Comparison of ENCODE assay signal across 15 cellular contexts in the genomic region with DNA sequence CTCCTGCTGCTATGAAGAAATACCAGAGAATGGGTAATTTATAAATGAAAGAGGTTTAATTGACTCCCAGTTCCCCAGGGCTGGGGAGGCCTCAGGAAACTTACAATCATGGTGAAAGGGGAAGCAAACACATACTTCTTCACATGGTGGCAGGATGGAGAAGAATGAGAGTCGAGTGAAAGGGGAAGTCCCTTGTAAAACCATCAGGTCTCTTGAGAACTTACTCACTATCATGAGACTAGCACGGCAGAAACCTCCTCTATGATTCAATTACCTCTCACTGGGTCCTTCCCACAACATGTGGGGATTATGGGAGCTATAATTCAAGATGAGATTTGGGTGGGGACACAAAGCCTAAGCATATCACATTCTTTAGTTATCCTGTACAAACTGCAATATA.
DNase-seq lines count a peak whose midpoint lies in the region; TF ChIP-seq lines count a peak whose summit lies in the region.
"Had no signal": no experiment of that assay in that cellular context is flagged by ENCODE, and none has a peak within 500 bp of the region (broad histone marks: within the 10 kb centered on the region; RNA-seq: fewer than 3 reads in every experiment).

No MANE protein-coding gene starts in this region.

- H3K4me1 ChIP-seq in OCI-LY3 (ENCODE audit: low read length) (no peaks in the 10 kb centered on the region), mesenchymal stem cell (ENCODE audit: control insufficient read depth, insufficient read depth, low read depth, low read length) (no peaks in the 10 kb centered on the region), esophagus muscularis mucosa (no peaks in the 10 kb centered on the region)

- H2AK5ac ChIP-seq in mesenchymal stem cell (ENCODE audit: low read length, severe bottlenecking) = no peak overlapping the region

- no peak overlapping the region for H3K4ac ChIP-seq in mesenchymal stem cell (ENCODE audit: low read depth in 1 of 2, low read length in 2 of 2)

- no peaks in the 10 kb centered on the region for H4K20me1 ChIP-seq in OCI-LY3 (ENCODE audit: insufficient read depth, low read length)

- H3K27ac Mint-ChIP-seq in Calu3 (ENCODE audit: unreplicated experiment) = no peak overlapping the region
- H3K27ac Mint-ChIP-seq: B cell had no signal

- no peaks in the 10 kb centered on the region for H3K36me3 ChIP-seq in OCI-LY3 (replicated peaks; ENCODE audit: low read depth, low read length)
- no peaks in the 10 kb centered on the region for H3K36me3 ChIP-seq in mesenchymal stem cell (ENCODE audit: control insufficient read depth in 1 of 2, insufficient read depth in 2 of 2, low read depth in 1 of 2, low read length in 2 of 2)
- H3K36me3 ChIP-seq in esophagus muscularis mucosa = no peaks in the 10 kb centered on the region

- H3K9ac ChIP-seq in OCI-LY3 (ENCODE audit: low read length) (no peak overlapping the region), mesenchymal stem cell (ENCODE audit: low read length) (no peak overlapping the region)

- no TSS peak for BruUV-seq in Calu3 (replicated peaks; lab: Mats Ljungman, UMichigan)

- peak overlapping the region; percentile 46; the same call in 1 of the 2 replicates for H3K27ac ChIP-seq in OCI-LY3 (ENCODE audit: low read length)
- no peak overlapping the region for H3K27ac ChIP-seq in mesenchymal stem cell (ENCODE audit: low read length, poor library complexity, severe bottlenecking)
- no peak overlapping the region for H3K27ac ChIP-seq in esophagus muscularis mucosa (replicated peaks in 1 of 4)
- H3K27ac ChIP-seq: PC-9 had no signal

- H3K9me3 ChIP-seq in OCI-LY3 (ENCODE audit: insufficient read depth, low read length) (0 out of 2 replicates have a peak, but pooled peaks cover 2% of the 10 kb centered on the region), mesenchymal stem cell (ENCODE audit: control insufficient read depth, low read length) (peaks cover 6% of the 10 kb centered on the region), esophagus muscularis mucosa (no peaks in the 10 kb centered on the region)

- TF ChIP-seq CTCF in OCI-LY3 (IDR thresholded peaks at IDR 0.05; ENCODE audit: low read depth, low read length) (no peak), choroid plexus epithelial cell (conservative IDR thresholded peaks at IDR 0.05; ENCODE audit: low read depth, low read length) (no peak), Calu3 (IDR thresholded peaks at IDR 0.05; ENCODE audit: unreplicated experiment) (no peak), esophagus muscularis mucosa (IDR thresholded peaks at IDR 0.05) (no peak)

- H4K91ac ChIP-seq in mesenchymal stem cell (ENCODE audit: low read length) = no peak overlapping the region

- H3K18ac ChIP-seq in mesenchymal stem cell (ENCODE audit: low read depth in 1 of 2, low read length in 2 of 2) = no peak overlapping the region

- DNase-seq in NOMO-1 treated with DMSO at 0.1 percent for 48 hours (lab: John Stamatoyannopoulos, UW; ENCODE audit: unreplicated experiment) = peak; percentile 9
- no peak for DNase-seq in NOMO-1 treated with dmso at 0.1 percent for 144 hours (lab: John Stamatoyannopoulos, UW; ENCODE audit: unreplicated experiment)
- DNase-seq in choroid plexus epithelial cell (ENCODE audit: low read depth) = peak; percentile 23
- DNase-seq in mesenchymal stem cell = peak; percentile 9
- DNase-seq in Calu3 = no peak
- no peak for DNase-seq in esophagus muscularis mucosa (ENCODE audit: extremely low spot score)
- no peak for DNase-seq in activated CD4-positive, alpha-beta T cell treated with anti-CD3 and anti-CD28 coated beads for 1 hour
- DNase-seq: COR-L47, NCI-H1092 treated with DMSO at 0.1 percent for 48 hours, NCI-H2171 treated with DMSO at 0.1 percent for 48 hours, NCI-H446, PC-9 had no signal

- no peak for TF ChIP-seq POLR2A in esophagus muscularis mucosa (IDR thresholded peaks at IDR 0.05; ENCODE audit: low read depth)

- intact Hi-C loops in Calu3 (cut with micrococcal nuclease; ENCODE audit: unreplicated experiment) (no loop called here), esophagus muscularis mucosa (cut with DNase I) (no loop called here)

- H2BK5ac ChIP-seq in mesenchymal stem cell (ENCODE audit: low read depth, low read length, poor library complexity, severe bottlenecking) = no peak overlapping the region

- H3K27me3 Mint-ChIP-seq in Calu3 (ENCODE audit: unreplicated experiment) = no peaks in the 10 kb centered on the region
- H3K27me3 Mint-ChIP-seq: B cell had no signal

- H3K4me3 Mint-ChIP-seq in Calu3 (ENCODE audit: low read depth, unreplicated experiment) = no peak overlapping the region
- H3K4me3 Mint-ChIP-seq: B cell had no signal

- no peaks in the 10 kb centered on the region for H3K36me3 Mint-ChIP-seq in Calu3 (ENCODE audit: insufficient read depth, unreplicated experiment)

- H4K8ac ChIP-seq in mesenchymal stem cell (ENCODE audit: low read length) = no peak overlapping the region

- no peak overlapping the region for H2BK12ac ChIP-seq in mesenchymal stem cell (ENCODE audit: low read length in 2 of 2)

- H3K4me3 ChIP-seq in OCI-LY3 (ENCODE audit: low read length) = no peak overlapping the region
- no peak overlapping the region for H3K4me3 ChIP-seq in choroid plexus epithelial cell (ENCODE audit: low read depth, low read length)
- H3K4me3 ChIP-seq in mesenchymal stem cell (ENCODE audit: insufficient read depth in 1 of 2, low read depth in 1 of 2, low read length in 2 of 2) = no peak overlapping the region
- no peak overlapping the region for H3K4me3 ChIP-seq in esophagus muscularis mucosa
- H3K4me3 ChIP-seq: K562, PC-9 had no signal

- no peaks in the 10 kb centered on the region for H3K79me2 ChIP-seq in OCI-LY3 (ENCODE audit: low read length)

- H3K23ac ChIP-seq in mesenchymal stem cell (ENCODE audit: low read length in 2 of 2) = no peak overlapping the region

- H3K27me3 ChIP-seq in OCI-LY3 (ENCODE audit: low read depth, low read length) (no peaks in the 10 kb centered on the region), mesenchymal stem cell (ENCODE audit: control insufficient read depth in 1 of 2, insufficient read depth in 1 of 2, low read length in 2 of 2) (no peaks in the 10 kb centered on the region), esophagus muscularis mucosa (no peaks in the 10 kb centered on the region)

- no peak overlapping the region for H2BK15ac ChIP-seq in mesenchymal stem cell (ENCODE audit: low read depth, poor library complexity, severe bottlenecking)

- H3K4me1 Mint-ChIP-seq in Calu3 (ENCODE audit: low read depth, unreplicated experiment) = no peaks in the 10 kb centered on the region
- H3K4me1 Mint-ChIP-seq: B cell had no signal

- no peak overlapping the region for H3K4me2 ChIP-seq in OCI-LY3 (ENCODE audit: low read length)
- no peak overlapping the region for H3K4me2 ChIP-seq in mesenchymal stem cell (ENCODE audit: low read length, poor library complexity, severe bottlenecking)
- H3K4me2 ChIP-seq: PC-9 had no signal

- H3K9me3 Mint-ChIP-seq in Calu3 (ENCODE audit: low read depth, unreplicated experiment) = no peaks in the 10 kb centered on the region

- H2AFZ ChIP-seq in OCI-LY3 (ENCODE audit: low read depth, low read length) (no peak overlapping the region), mesenchymal stem cell (ENCODE audit: low read depth, low read length) (no peak overlapping the region)
- H2AFZ ChIP-seq: PC-9 had no signal

- TF ChIP-seq EP300 in esophagus muscularis mucosa (IDR thresholded peaks at IDR 0.05) = no peak

- no peak overlapping the region for H3K14ac ChIP-seq in mesenchymal stem cell (ENCODE audit: low read length in 2 of 2)

- CTCF ChIA-PET in Calu3 (lab: Charles Lee) = no interaction called here

- no peak overlapping the region for H2BK120ac ChIP-seq in mesenchymal stem cell (ENCODE audit: low read depth, low read length)

- no peaks in the 10 kb centered on the region for H3K79me1 ChIP-seq in mesenchymal stem cell (replicated peaks; ENCODE audit: low read length, poor library complexity, severe bottlenecking)

- no CpG with 5 or more reads among the region's 2 CpGs for WGBS in mesenchymal stem cell
- 51% methylated on average over 2 of the region's 2 CpGs for WGBS in esophagus muscularis mucosa

Comparison
In these comparisons a context has a peak if more than half of its experiments do, and no peak if none do; other contexts are left out.
1. DNase-seq: peak in NOMO-1 treated with DMSO at 0.1 percent for 48 hours (single experiment), choroid plexus epithelial cell (single experiment) and mesenchymal stem cell (single experiment); none in NOMO-1 treated with dmso at 0.1 percent for 144 hours (single experiment), Calu3 (single experiment), esophagus muscularis mucosa (single experiment) and activated CD4-positive, alpha-beta T cell treated with anti-CD3 and anti-CD28 coated beads for 1 hour (single experiment).